Comparison of ENCODE assay signal across 19 cellular contexts in genomic region chr9:97786341-97786740, GRCh38.
DNase-seq lines count a peak whose midpoint lies in the region; ATAC-seq, FAIRE-seq and TF ChIP-seq lines count a peak whose summit lies in the region.
"Had no signal": no experiment of that assay in that cellular context is flagged by ENCODE, and none has a peak within 500 bp of the region (broad histone marks: within the 10 kb centered on the region; RNA-seq: fewer than 3 reads in every experiment).

No MANE protein-coding gene starts in this region.

- no peaks in the 10 kb centered on the region for H3K9me3 ChIP-seq in K562 (replicated peaks; ENCODE audit: control insufficient read depth, insufficient read depth, low read depth, low read length)
- H3K9me3 ChIP-seq in keratinocyte (ENCODE audit: control insufficient read depth, low read depth, low read length) = no peaks in the 10 kb centered on the region
- H3K9me3 ChIP-seq in vagina = no peaks in the 10 kb centered on the region
- H3K9me3 ChIP-seq: BE2C, testis had no signal

- WGBS in K562 (ENCODE audit: insufficient coverage, low coverage, missing lambda C conversion rate) = 0% methylated on average over 5 of the region's 5 CpGs

- no peak for TF ChIP-seq POLR2A in K562 (conservative IDR thresholded peaks at IDR 0.05)
- TF ChIP-seq POLR2A in vagina (IDR thresholded peaks at IDR 0.05) = no peak

- POLR2A ChIA-PET in K562 (lab: Yijun Ruan, JAX) = interaction anchor here (0.9 kb wide), 1 partner anchor 283 kb away, joined by 3 read pairs; no protein-coding TSS in a partner anchor

- H3K27ac ChIP-seq in K562 (ENCODE audit: extremely low read depth, low read depth, low read length) (no peak overlapping the region), keratinocyte (ENCODE audit: control insufficient read depth, insufficient read depth, low read length) (no peak overlapping the region), vagina (no peak overlapping the region)
- H3K27ac ChIP-seq: testis had no signal

- TF ChIP-seq RAD21 in K562 (CRISPR knock-in tag; conservative IDR thresholded peaks at IDR 0.05 in 1 of 2, IDR thresholded peaks at IDR 0.05 in 1 of 2) = no peak

- H3K79me2 ChIP-seq in K562 (ENCODE audit: control insufficient read depth, insufficient read depth, low read length) (no peaks in the 10 kb centered on the region), keratinocyte (ENCODE audit: control insufficient read depth, insufficient read depth, low read length) (no peaks in the 10 kb centered on the region)

- no peak for FAIRE-seq in K562 (lab: Jason Lieb, UNC)
- FAIRE-seq in keratinocyte (lab: Jason Lieb, UNC) = no peak
- FAIRE-seq: GM12892 had no signal

- DNase-seq in AG10803 (ENCODE audit: low read depth) (peak; percentile 22), HT-29 (ENCODE audit: low spot score) (peak; percentile 6), K562 (ENCODE audit: extremely low read depth in 1 of 4, low spot score in 3 of 4) (no peak), keratinocyte (ENCODE audit: low read depth, low spot score) (no peak), vagina (ENCODE audit: extremely low spot score in 2 of 2) (no peak)
- no peak for DNase-seq in effector CD4-positive, alpha-beta T cell
- DNase-seq: activated CD4-positive, alpha-beta T cell treated with anti-CD3 and anti-CD28 coated beads, Interleukin-2, amount 50 U/mL, for 4 hours; aorta; BE2C; Karpas-422; left cardiac atrium; NCI-H2029; Right ventricle myocardium superior; stimulated activated CD4-positive, alpha-beta T cell treated with anti-CD3 and anti-CD28 coated beads, Interleukin-15, amount 100 ng/mL, for 24 hours; T1000; testis had no signal

- H3K27me3 ChIP-seq in K562 (ENCODE audit: control insufficient read depth in 2 of 2, insufficient read depth in 2 of 2, low read length in 2 of 2) (peaks cover 10 to 34% of the 10 kb centered on the region in 2 experiments; a peak in 4 of 5 replicates), keratinocyte (ENCODE audit: control insufficient read depth, extremely low read depth, insufficient read depth, low read length) (no peaks in the 10 kb centered on the region), vagina (no peaks in the 10 kb centered on the region)
- H3K27me3 ChIP-seq: testis had no signal

- in situ Hi-C loops in K562 (cut with MboI) = no loop called here

- H4K20me1 ChIP-seq in K562 (replicated peaks; ENCODE audit: control insufficient read depth, insufficient read depth, low read length) (no peaks in the 10 kb centered on the region), keratinocyte (ENCODE audit: control insufficient read depth, extremely low read depth, insufficient read depth, low read length) (no peaks in the 10 kb centered on the region)

- H2AFZ ChIP-seq in K562 (ENCODE audit: low read depth, low read length) = no peak overlapping the region
- H2AFZ ChIP-seq in keratinocyte (ENCODE audit: control insufficient read depth, low read length) = peak overlapping the region; percentile 57

- CTCF ChIA-PET in K562 (lab: Yijun Ruan, JAX; ENCODE audit: low intra/inter-chr PET ratio) = no interaction called here

- dilution Hi-C loops in keratinocyte (cut with MboI; ENCODE audit: extremely low pct_ligation_motif_present, low sequenced_read_pairs) = no loop called here

- H3K4me1 ChIP-seq in K562 (replicated peaks in 1 of 2; ENCODE audit: control insufficient read depth in 2 of 2, insufficient read depth in 2 of 2, low read length in 2 of 2) (peaks cover 0 to 6% of the 10 kb centered on the region in 2 experiments; a peak in 2 of 5 replicates), keratinocyte (ENCODE audit: control insufficient read depth, extremely low read depth, insufficient read depth, low read length) (peaks cover 21% of the 10 kb centered on the region), vagina (no peaks in the 10 kb centered on the region)
- H3K4me1 ChIP-seq: BE2C, testis had no signal

- TF ChIP-seq CTCF in AG10803 (conservative IDR thresholded peaks at IDR 0.05; ENCODE audit: low read length) (no peak), K562 (IDR thresholded peaks at IDR 0.05 in 2 of 3, conservative IDR thresholded peaks at IDR 0.05 in 1 of 3; ENCODE audit: insufficient read depth in 2 of 3, low read depth in 1 of 3, low read length in 3 of 3) (no peak), keratinocyte (optimal IDR thresholded peaks at IDR 0.05 in 1 of 3, IDR thresholded peaks at IDR 0.05 in 1 of 3, conservative IDR thresholded peaks at IDR 0.05 in 1 of 3; ENCODE audit: extremely low read depth in 1 of 3, insufficient read depth in 2 of 3, low read length in 3 of 3) (peak in 1 of 3 experiments; percentile 5), vagina (IDR thresholded peaks at IDR 0.05) (no peak)

- H3K4me2 ChIP-seq in K562 (ENCODE audit: insufficient read depth, low read length) (no peak overlapping the region), keratinocyte (ENCODE audit: control insufficient read depth, extremely low read depth, insufficient read depth, low read depth, low read length) (peak overlapping the region; percentile 22)

- ATAC-seq in K562 (no peak), HG02852 (IDR thresholded peaks at IDR 0.05; ENCODE audit: unreplicated experiment) (no peak), GM18870 (IDR thresholded peaks at IDR 0.05; ENCODE audit: unreplicated experiment) (no peak)
- ATAC-seq: left cardiac atrium had no signal

- H3K9me1 ChIP-seq in K562 (ENCODE audit: control insufficient read depth, insufficient read depth, low read length) (no peaks in the 10 kb centered on the region), keratinocyte (ENCODE audit: control insufficient read depth, extremely low read depth, insufficient read depth, low read length) (no peaks in the 10 kb centered on the region)

- H3K9ac ChIP-seq in K562 (ENCODE audit: insufficient read depth in 1 of 2, low read depth in 2 of 2, low read length in 2 of 2) = no peak overlapping the region
- H3K9ac ChIP-seq in keratinocyte (ENCODE audit: control insufficient read depth, extremely low read depth, insufficient read depth, low read length) = no peak overlapping the region

- no TSS peak for BruUV-seq in K562 (replicated peaks; lab: Mats Ljungman, UMichigan)

- no peak overlapping the region for H3K4me3 ChIP-seq in AG10803 (ENCODE audit: low read length)
- H3K4me3 ChIP-seq in K562 = no peak overlapping the region
- H3K4me3 ChIP-seq in keratinocyte (ENCODE audit: control insufficient read depth in 2 of 3, extremely low read depth in 1 of 3, insufficient read depth in 2 of 3, low read depth in 1 of 3, low read length in 3 of 3) = no peak overlapping the region
- H3K4me3 ChIP-seq in vagina = no peak overlapping the region
- H3K4me3 ChIP-seq: testis had no signal

- intact Hi-C loops in K562 (cut with micrococcal nuclease) = no loop called here
- intact Hi-C loops in vagina (cut with DNase I) = no loop called here

- H3K36me3 ChIP-seq in K562 (ENCODE audit: control insufficient read depth, insufficient read depth, low read length) (no peaks in the 10 kb centered on the region), keratinocyte (ENCODE audit: control insufficient read depth in 2 of 2, extremely low read depth in 1 of 2, insufficient read depth in 2 of 2, low read length in 2 of 2) (no peaks in the 10 kb centered on the region), vagina (no peaks in the 10 kb centered on the region)
- H3K36me3 ChIP-seq: BE2C had no signal

- no peak for TF ChIP-seq EP300 in K562 (IDR thresholded peaks at IDR 0.05; ENCODE audit: low read length)

TF ChIP-seq in K562, 482 proteins besides CTCF, POLR2A, EP300 and RAD21:
- TF ChIP-seq CEBPB (tag; IDR thresholded peaks at IDR 0.05) = 0 out of 2 replicates have a peak, but pooled peaks have one; percentile 17
- no peak for TF ChIP-seq MCM3 (IDR thresholded peaks at IDR 0.05)
- no peak for TF ChIP-seq THRA (IDR thresholded peaks at IDR 0.05)
- TF ChIP-seq ADNP (tag; IDR thresholded peaks at IDR 0.05) = no peak
- TF ChIP-seq CEBPG (CRISPR knock-in tag; IDR thresholded peaks at IDR 0.05) = no peak
- 0 out of 4 replicates have a peak, but pooled peaks of 1 of the 2 experiments have one; percentile 14 for TF ChIP-seq CEBPG (tag; conservative IDR thresholded peaks at IDR 0.05 in 1 of 2, IDR thresholded peaks at IDR 0.05 in 1 of 2)

Comparison
In these comparisons a context has a peak if more than half of its experiments do, and no peak if none do; other contexts are left out.
1. DNase-seq: peak in AG10803 (single experiment) and HT-29 (single experiment); none in K562 (0 of 4), keratinocyte (single experiment), vagina (0 of 2) and effector CD4-positive, alpha-beta T cell (single experiment).